8 cellular contexts compared by ENCODE assay signal in genomic region chr3:107690522-107691138, GRCh38.
DNase-seq lines count a peak whose midpoint lies in the region; ATAC-seq, FAIRE-seq and TF ChIP-seq lines count a peak whose summit lies in the region.

No MANE protein-coding gene starts in this region.

- H3K27me3 ChIP-seq in K562 (ENCODE audit: control insufficient read depth in 2 of 2, insufficient read depth in 2 of 2, low read length in 2 of 2): no peaks in the 10 kb centered on the region
- no peaks in the 10 kb centered on the region for H3K27me3 ChIP-seq in kidney epithelial cell (ENCODE audit: control insufficient read depth, insufficient read depth, low read length)
- no peaks in the 10 kb centered on the region for H3K27me3 ChIP-seq in upper lobe of right lung
- no peaks in the 10 kb centered on the region for H3K27me3 ChIP-seq in HAP-1 (ENCODE audit: low read depth)

- intact Hi-C loops in activated CD4-positive, alpha-beta T cell treated with anti-CD3 and anti-CD28 coated beads, Interleukin-2, amount 10 ng/mL, durations not matched to agents 24 days and 14 days (cut with micrococcal nuclease): loop anchor here (2.0 kb wide), 1 partner anchor 50 kb away; no protein-coding TSS in a partner anchor
- intact Hi-C loops in K562 (cut with micrococcal nuclease): no loop called here
- intact Hi-C loops in upper lobe of right lung (cut with DNase I): no loop called here

- BruUV-seq in K562 (replicated peaks; lab: Mats Ljungman, UMichigan): no TSS peak

- DNase-seq in activated CD4-positive, alpha-beta T cell treated with anti-CD3 and anti-CD28 coated beads, Interleukin-2, amount 10 ng/mL, durations not matched to agents 24 days and 14 days: peak; percentile 62
- DNase-seq in activated CD4-positive, alpha-beta T cell treated with anti-CD3 and anti-CD28 coated beads for 4 hours: no peak
- DNase-seq in NCI-H226: peak; percentile 29
- DNase-seq in K562 (ENCODE audit: extremely low read depth in 1 of 4, low spot score in 3 of 4): peak; percentile 8 to 45 (median 10)
- no peak for DNase-seq in kidney epithelial cell (ENCODE audit: low read depth)
- DNase-seq in upper lobe of right lung: no peak
- no peak for DNase-seq in HAP-1 (ENCODE audit: low spot score in 2 of 2)

- TF ChIP-seq CTCF in K562 (IDR thresholded peaks at IDR 0.05 in 2 of 3, conservative IDR thresholded peaks at IDR 0.05 in 1 of 3; ENCODE audit: insufficient read depth in 2 of 3, low read depth in 1 of 3, low read length in 3 of 3): peak in 2 of 3 experiments; percentile 21 to 48; a peak in 3 of 6 replicates
- TF ChIP-seq CTCF in kidney epithelial cell (IDR thresholded peaks at IDR 0.05; ENCODE audit: insufficient read depth, low read length, poor library complexity, severe bottlenecking): peak; percentile 51
- peak; percentile 54 for TF ChIP-seq CTCF in upper lobe of right lung (IDR thresholded peaks at IDR 0.05)

- no peaks in the 10 kb centered on the region for H4K20me1 ChIP-seq in K562 (replicated peaks; ENCODE audit: control insufficient read depth, insufficient read depth, low read length)

- WGBS in K562 (ENCODE audit: insufficient coverage, low coverage, missing lambda C conversion rate): 8% methylated on average over 2 of the region's 2 CpGs

- H3K4me3 ChIP-seq in K562 (no peak overlapping the region), kidney epithelial cell (ENCODE audit: low read depth, low read length) (no peak overlapping the region), upper lobe of right lung (no peak overlapping the region), HAP-1 (no peak overlapping the region)

- H3K9me1 ChIP-seq in K562 (ENCODE audit: control insufficient read depth, insufficient read depth, low read length): no peaks in the 10 kb centered on the region

- FAIRE-seq in K562 (lab: Jason Lieb, UNC): peak; percentile 44

- H3K27me3 Mint-ChIP-seq in activated CD4-positive, alpha-beta T cell treated with anti-CD3 and anti-CD28 coated beads, Interleukin-2, amount 10 ng/mL, durations not matched to agents 24 days and 14 days: no peaks in the 10 kb centered on the region

- in situ Hi-C loops in K562 (cut with MboI) (no loop called here), HAP-1 (cut with MboI; ENCODE audit: low sequenced_read_pairs) (no loop called here)

- H3K4me1 ChIP-seq in K562 (replicated peaks in 1 of 2; ENCODE audit: control insufficient read depth in 2 of 2, insufficient read depth in 2 of 2, low read length in 2 of 2) (no peaks in the 10 kb centered on the region), upper lobe of right lung (peaks cover 4% of the 10 kb centered on the region), HAP-1 (0 out of 2 replicates have a peak, but pooled peaks cover 3% of the 10 kb centered on the region)

- no peaks in the 10 kb centered on the region for H3K79me2 ChIP-seq in K562 (ENCODE audit: control insufficient read depth, insufficient read depth, low read length)

- H3K9me3 ChIP-seq in K562 (replicated peaks; ENCODE audit: control insufficient read depth, insufficient read depth, low read depth, low read length): no peaks in the 10 kb centered on the region
- H3K9me3 ChIP-seq in upper lobe of right lung: no peaks in the 10 kb centered on the region
- H3K9me3 ChIP-seq in HAP-1: no peaks in the 10 kb centered on the region

- H3K36me3 ChIP-seq in K562 (ENCODE audit: control insufficient read depth, insufficient read depth, low read length) (no peaks in the 10 kb centered on the region), kidney epithelial cell (ENCODE audit: control insufficient read depth, insufficient read depth, low read length) (no peaks in the 10 kb centered on the region), upper lobe of right lung (no peaks in the 10 kb centered on the region), HAP-1 (replicated peaks) (no peaks in the 10 kb centered on the region)

- TF ChIP-seq RAD21 in K562 (CRISPR knock-in tag; conservative IDR thresholded peaks at IDR 0.05 in 1 of 2, IDR thresholded peaks at IDR 0.05 in 1 of 2): no peak

- ATAC-seq in HG02938 (IDR thresholded peaks at IDR 0.05; ENCODE audit: unreplicated experiment) (peak; percentile 81), K562 (peak; percentile 57; the same call in 2 of the 3 replicates), upper lobe of right lung (peak; percentile 66)

- H3K4me2 ChIP-seq in K562 (ENCODE audit: insufficient read depth, low read length): no peak overlapping the region

- no peak overlapping the region for H3K27ac ChIP-seq in K562 (ENCODE audit: extremely low read depth, low read depth, low read length)
- no peak overlapping the region for H3K27ac ChIP-seq in upper lobe of right lung

- no peak overlapping the region for H3K4me3 Mint-ChIP-seq in activated CD4-positive, alpha-beta T cell treated with anti-CD3 and anti-CD28 coated beads, Interleukin-2, amount 10 ng/mL, durations not matched to agents 24 days and 14 days

- no peak overlapping the region for H3K9ac ChIP-seq in K562 (ENCODE audit: insufficient read depth in 1 of 2, low read depth in 2 of 2, low read length in 2 of 2)

- H3K9me3 Mint-ChIP-seq in activated CD4-positive, alpha-beta T cell treated with anti-CD3 and anti-CD28 coated beads, Interleukin-2, amount 10 ng/mL, durations not matched to agents 24 days and 14 days: no peaks in the 10 kb centered on the region

- no peak overlapping the region for H2AFZ ChIP-seq in K562 (ENCODE audit: low read depth, low read length)

- CTCF ChIA-PET in K562 (lab: Yijun Ruan, JAX; ENCODE audit: low intra/inter-chr PET ratio): interaction anchor here (0.8 kb wide), 1 partner anchor 49 kb away, joined by 3 read pairs; no protein-coding TSS in a partner anchor

- H3K27ac Mint-ChIP-seq in activated CD4-positive, alpha-beta T cell treated with anti-CD3 and anti-CD28 coated beads, Interleukin-2, amount 10 ng/mL, durations not matched to agents 24 days and 14 days: no peak overlapping the region

- TF ChIP-seq POLR2A in K562 (conservative IDR thresholded peaks at IDR 0.05): no peak

- H3K4me1 Mint-ChIP-seq in activated CD4-positive, alpha-beta T cell treated with anti-CD3 and anti-CD28 coated beads, Interleukin-2, amount 10 ng/mL, durations not matched to agents 24 days and 14 days: no peaks in the 10 kb centered on the region

- POLR2A ChIA-PET in K562 (lab: Yijun Ruan, JAX): no interaction called here

- H3K36me3 Mint-ChIP-seq in activated CD4-positive, alpha-beta T cell treated with anti-CD3 and anti-CD28 coated beads, Interleukin-2, amount 10 ng/mL, durations not matched to agents 24 days and 14 days (ENCODE audit: low read depth): no peaks in the 10 kb centered on the region

- TF ChIP-seq EP300 in K562 (IDR thresholded peaks at IDR 0.05; ENCODE audit: low read length): no peak

TF ChIP-seq in K562, 482 proteins besides CTCF, POLR2A, EP300 and RAD21 (continues in another document):
- no peak for TF ChIP-seq ZNF165 (CRISPR knock-in tag; IDR thresholded peaks at IDR 0.05; ENCODE audit: borderline replicate concordance)
- TF ChIP-seq ZNF263 (CRISPR knock-in tag; IDR thresholded peaks at IDR 0.05; ENCODE audit: borderline replicate concordance): no peak
- no peak for TF ChIP-seq ATF2 (CRISPR knock-in tag; IDR thresholded peaks at IDR 0.05)
- TF ChIP-seq CBFB (CRISPR knock-in tag; IDR thresholded peaks at IDR 0.05): no peak
- TF ChIP-seq CUX1 (CRISPR knock-in tag; IDR thresholded peaks at IDR 0.05): no peak
- TF ChIP-seq MXI1 (IDR thresholded peaks at IDR 0.05; ENCODE audit: low read depth, low read length): no peak
- TF ChIP-seq NCOA4 (IDR thresholded peaks at IDR 0.05; ENCODE audit: partially characterized antibody): no peak
- no peak for TF ChIP-seq ZNF140 (CRISPR knock-in tag; IDR thresholded peaks at IDR 0.05)

Comparison
In these comparisons a context has a peak if more than half of its experiments do, and no peak if none do; other contexts are left out.
1. DNase-seq: peak in activated CD4-positive, alpha-beta T cell treated with anti-CD3 and anti-CD28 coated beads, Interleukin-2, amount 10 ng/mL, durations not matched to agents 24 days and 14 days (single experiment), NCI-H226 (single experiment) and K562 (4 of 4); none in activated CD4-positive, alpha-beta T cell treated with anti-CD3 and anti-CD28 coated beads for 4 hours (0 of 2), kidney epithelial cell (single experiment), upper lobe of right lung (single experiment) and HAP-1 (0 of 2).
2. Peak in every context shown above with its lines, with median percentiles within 50 percentile points of each other: ATAC-seq and CTCF ChIP-seq.